1 cellular context compared by ENCODE assay signal in genomic region chr19:58553799-58554493, GRCh38.
TF ChIP-seq lines count a peak whose summit lies in the region.

No MANE protein-coding gene starts in this region.

TF ChIP-seq in GM12878, 131 proteins besides CTCF, POLR2A, EP300 and RAD21:
- TF ChIP-seq, protein P1, sequence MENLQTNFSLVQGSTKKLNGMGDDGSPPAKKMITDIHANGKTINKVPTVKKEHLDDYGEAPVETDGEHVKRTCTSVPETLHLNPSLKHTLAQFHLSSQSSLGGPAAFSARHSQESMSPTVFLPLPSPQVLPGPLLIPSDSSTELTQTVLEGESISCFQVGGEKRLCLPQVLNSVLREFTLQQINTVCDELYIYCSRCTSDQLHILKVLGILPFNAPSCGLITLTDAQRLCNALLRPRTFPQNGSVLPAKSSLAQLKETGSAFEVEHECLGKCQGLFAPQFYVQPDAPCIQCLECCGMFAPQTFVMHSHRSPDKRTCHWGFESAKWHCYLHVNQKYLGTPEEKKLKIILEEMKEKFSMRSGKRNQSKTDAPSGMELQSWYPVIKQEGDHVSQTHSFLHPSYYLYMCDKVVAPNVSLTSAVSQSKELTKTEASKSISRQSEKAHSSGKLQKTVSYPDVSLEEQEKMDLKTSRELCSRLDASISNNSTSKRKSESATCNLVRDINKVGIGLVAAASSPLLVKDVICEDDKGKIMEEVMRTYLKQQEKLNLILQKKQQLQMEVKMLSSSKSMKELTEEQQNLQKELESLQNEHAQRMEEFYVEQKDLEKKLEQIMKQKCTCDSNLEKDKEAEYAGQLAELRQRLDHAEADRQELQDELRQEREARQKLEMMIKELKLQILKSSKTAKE (IDR thresholded peaks at IDR 0.05; ENCODE audit: low read depth, poor library complexity, severe bottlenecking), result no peak
- TF ChIP-seq, protein P2, sequence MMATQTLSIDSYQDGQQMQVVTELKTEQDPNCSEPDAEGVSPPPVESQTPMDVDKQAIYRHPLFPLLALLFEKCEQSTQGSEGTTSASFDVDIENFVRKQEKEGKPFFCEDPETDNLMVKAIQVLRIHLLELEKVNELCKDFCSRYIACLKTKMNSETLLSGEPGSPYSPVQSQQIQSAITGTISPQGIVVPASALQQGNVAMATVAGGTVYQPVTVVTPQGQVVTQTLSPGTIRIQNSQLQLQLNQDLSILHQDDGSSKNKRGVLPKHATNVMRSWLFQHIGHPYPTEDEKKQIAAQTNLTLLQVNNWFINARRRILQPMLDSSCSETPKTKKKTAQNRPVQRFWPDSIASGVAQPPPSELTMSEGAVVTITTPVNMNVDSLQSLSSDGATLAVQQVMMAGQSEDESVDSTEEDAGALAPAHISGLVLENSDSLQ (IDR thresholded peaks at IDR 0.05), result peak; percentile 55; the same call in 1 of the 2 replicates
TF ChIP-seq in GM12878: peak in this region for 1.
